In genomic region chr14:100222219-100223093, GRCh38 we compare ENCODE assay signal across 9 cellular contexts. TPM values are rescaled to one million over a fixed set of nuclear protein-coding genes. Genes with fewer than 3 reads are reported as not detected.
A peak's percentile ranks its signal among the peaks of the same experiment; 100 is the strongest.
DNase-seq lines count a peak whose midpoint lies in the region; ATAC-seq, FAIRE-seq and TF ChIP-seq lines count a peak whose summit lies in the region.
"Had no signal": no experiment of that assay in that cellular context is flagged by ENCODE, and none has a peak within 500 bp of the region (broad histone marks: within the 10 kb centered on the region; RNA-seq: fewer than 3 reads in every experiment).

No MANE protein-coding gene starts in this region.

- TF ChIP-seq CTCF in A549 (IDR thresholded peaks at IDR 0.05) (no peak), OCI-LY7 (conservative IDR thresholded peaks at IDR 0.05; ENCODE audit: low read length) (no peak)

- no peak for DNase-seq in A549 (ENCODE audit: low read depth in 1 of 2, low spot score in 1 of 2)
- no peak for DNase-seq in OCI-LY7 (ENCODE audit: low spot score)
- DNase-seq in iris pigment epithelial cell (ENCODE audit: low read depth) = peak; percentile 43
- DNase-seq in iPS-NIHi7 (ENCODE audit: extremely low spot score) = no peak
- no peak for DNase-seq in Ammon's horn (ENCODE audit: low spot score)
- DNase-seq in cerebellum (ENCODE audit: low spot score) = no peak

- H3K4me2 ChIP-seq in A549 (peak overlapping the region; percentile 69), OCI-LY7 (ENCODE audit: low read length) (peak overlapping the region; percentile 70)

- ATAC-seq in A549 (no peak), GM19438 (IDR thresholded peaks at IDR 0.05; ENCODE audit: low read depth, unreplicated experiment) (peak; percentile 47), HG02884 (IDR thresholded peaks at IDR 0.05; ENCODE audit: unreplicated experiment) (no peak)

- CTCF ChIA-PET in A549 (lab: Yijun Ruan, JAX) = interaction anchor here (0.9 to 2.3 kb wide), 3 partner anchors 15 to 114 kb away, joined by 3 to 14 read pairs (median 4); no protein-coding TSS in a partner anchor
- CTCF ChIA-PET in OCI-LY7 (lab: Charles Lee; ENCODE audit: unreplicated experiment) = no interaction called here

- H3K36me3 ChIP-seq in OCI-LY7 (ENCODE audit: insufficient read depth, low read length) = peaks cover 3% of the 10 kb centered on the region; the same call in 1 of the 2 replicates

- H3K4me1 ChIP-seq in A549 (peaks cover 5% of the 10 kb centered on the region; the same call in 1 of the 3 replicates), OCI-LY7 (ENCODE audit: insufficient read depth, low read length, poor library complexity, severe bottlenecking) (peaks cover 35% of the 10 kb centered on the region)

- WGBS in A549 (ENCODE audit: missing lambda C conversion rate) = 86% methylated on average over 14 of the region's 14 CpGs

- peak overlapping the region; percentile 13; the same call in 1 of the 2 replicates for H2AFZ ChIP-seq in OCI-LY7 (ENCODE audit: low read length)

- FAIRE-seq in A549 (lab: Jason Lieb, UNC) = no peak

- peaks cover 4% of the 10 kb centered on the region; the same call in 1 of the 2 replicates for H3K79me2 ChIP-seq in OCI-LY7 (ENCODE audit: insufficient read depth, low read depth, low read length)

- intact Hi-C loops in OCI-LY7 (cut with micrococcal nuclease; ENCODE audit: unreplicated experiment) = no loop called here

- H3K9me3 ChIP-seq in A549 (no peaks in the 10 kb centered on the region), OCI-LY7 (ENCODE audit: low read length) (no peaks in the 10 kb centered on the region)
- H3K9me3 ChIP-seq: mucosa of descending colon had no signal

- H3K27ac ChIP-seq in A549 = peak overlapping the region in 1 of 2 experiments; percentile 40; a peak in 1 of 6 replicates
- H3K27ac ChIP-seq in OCI-LY7 (ENCODE audit: low read depth, low read length, poor library complexity, severe bottlenecking) = no peak overlapping the region

- no peaks in the 10 kb centered on the region; the same call in 1 of the 2 replicates for H4K20me1 ChIP-seq in OCI-LY7 (ENCODE audit: insufficient read depth, low read length)

- no peaks in the 10 kb centered on the region for H3K9me2 ChIP-seq in OCI-LY7 (ENCODE audit: insufficient read depth, low read length)

- H3K4me3 ChIP-seq in A549 = no peak overlapping the region
- peak overlapping the region; percentile 54 for H3K4me3 ChIP-seq in OCI-LY7 (ENCODE audit: low read depth, low read length, poor library complexity, severe bottlenecking)
- H3K4me3 ChIP-seq: mucosa of descending colon had no signal

- POLR2A ChIA-PET in A549 (lab: Yijun Ruan, JAX) = no interaction called here
- POLR2A ChIA-PET in OCI-LY7 (lab: Charles Lee) = interaction anchor here (0.5 to 2.5 kb wide), 11 partner anchors 8 to 155 kb away, joined by 3 to 24 read pairs (median 5); no protein-coding TSS in a partner anchor

- no peak for TF ChIP-seq EP300 in A549 (IDR thresholded peaks at IDR 0.05)

- no peak for TF ChIP-seq RAD21 in A549 (conservative IDR thresholded peaks at IDR 0.05 in 1 of 2, IDR thresholded peaks at IDR 0.05 in 1 of 2)

- no peak for TF ChIP-seq POLR2A in A549 (IDR thresholded peaks at IDR 0.05; ENCODE audit: low read length)

- BruUV-seq in OCI-LY7 (replicated peaks; lab: Mats Ljungman, UMichigan) = no TSS peak

TF ChIP-seq in A549, 52 proteins besides CTCF, POLR2A, EP300 and RAD21:
- no peak for TF ChIP-seq ZC3H11A (IDR thresholded peaks at IDR 0.05)
- no peak for TF ChIP-seq CHD2 (IDR thresholded peaks at IDR 0.05; ENCODE audit: low read length, partially characterized antibody)
- no peak for TF ChIP-seq EHF (CRISPR knock-in tag; IDR thresholded peaks at IDR 0.05)
- no peak for TF ChIP-seq NPAS2 (CRISPR knock-in tag; IDR thresholded peaks at IDR 0.05; ENCODE audit: borderline replicate concordance)
- no peak for TF ChIP-seq KDM1A (IDR thresholded peaks at IDR 0.05; ENCODE audit: low read depth)
- TF ChIP-seq HOXA7 (CRISPR knock-in tag; IDR thresholded peaks at IDR 0.05) = no peak
- no peak for TF ChIP-seq NFE2L2 (conservative IDR thresholded peaks at IDR 0.05; ENCODE audit: low read length)

RNA-seq across cellular contexts. Expression of gene YY1, which starts 16.5 kb away (rescaled TPM):
- 61.6 and 65.8 TPM in 2 replicates for polyA plus RNA-seq in A549 (2011; rRNA removed)
- polyA plus RNA-seq in A549 (2012; cell fraction: cytosol; rRNA removed) = 23.0 and 24.3 TPM in 2 replicates
- polyA plus RNA-seq in A549 (2012; cell fraction: nucleus; rRNA removed) = 22.9 and 23.5 TPM in 2 replicates
- 58.1 to 59.6 TPM (median 58.4 TPM) in 3 replicates for polyA plus RNA-seq in A549 (2017; fragmentation: RNase III; extraction: RNeasy Plus Mini Kit Qiagen cat#74134 plus additional on column Dnase treatment)
- 27.6 and 36.8 TPM in 2 replicates for polyA minus RNA-seq in A549 (2011; rRNA and poly(A)+ RNA removed)
- total RNA-seq in OCI-LY7 (2014; rRNA removed; shearing (Covaris generic)) = 59.9 and 69.2 TPM in 2 replicates
- 137 and 140 TPM in 2 replicates for total RNA-seq in OCI-LY7 (2022)
- 41.0 TPM for total RNA-seq in cerebellum
